Comparison of ENCODE assay signal across 32 cellular contexts in the genomic region with DNA sequence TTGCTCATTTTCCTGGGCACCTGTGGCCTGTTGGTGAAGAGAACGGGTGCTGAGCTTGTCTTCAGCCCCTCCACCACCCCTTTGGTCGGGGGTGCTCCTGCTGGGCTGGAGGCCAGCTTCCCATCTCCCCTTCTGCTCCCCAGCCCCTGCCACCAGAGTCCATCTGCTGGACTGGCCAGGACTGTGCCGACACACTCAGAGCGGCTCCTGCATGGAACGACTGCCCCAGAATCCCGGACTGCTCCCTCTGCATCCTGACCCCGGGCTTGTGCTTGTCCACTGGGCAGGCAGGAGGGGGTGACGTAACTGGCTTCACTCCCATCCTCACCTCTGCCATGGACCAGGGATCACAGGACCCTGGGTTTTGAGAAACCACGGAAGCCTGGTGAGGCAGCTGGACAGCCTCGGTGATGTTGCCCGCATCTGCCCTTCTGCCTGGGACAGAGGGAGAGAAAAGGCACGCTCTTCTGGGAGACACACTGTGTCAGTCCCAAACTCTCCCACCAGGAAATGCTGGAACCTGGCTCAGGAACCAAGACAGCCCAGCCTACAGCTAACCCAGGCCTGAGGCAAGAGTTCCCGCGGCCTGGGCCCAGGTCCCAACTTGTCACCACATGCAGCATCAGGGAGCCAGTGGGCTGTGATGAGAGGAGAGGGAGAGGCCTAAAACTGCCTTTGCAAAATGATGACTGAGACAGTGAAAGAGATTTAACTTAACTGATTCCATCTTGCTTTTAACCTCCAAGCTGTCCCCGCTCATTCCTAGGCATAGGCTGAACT. TPM values are rescaled to one million over a fixed set of nuclear protein-coding genes. Genes with fewer than 3 reads are reported as not detected.
A peak's percentile ranks its signal among the peaks of the same experiment; 100 is the strongest.
DNase-seq lines count a peak whose midpoint lies in the region; ATAC-seq, FAIRE-seq and TF ChIP-seq lines count a peak whose summit lies in the region.
"Had no signal": no experiment of that assay in that cellular context is flagged by ENCODE, and none has a peak within 500 bp of the region (broad histone marks: within the 10 kb centered on the region; RNA-seq: fewer than 3 reads in every experiment).

No MANE protein-coding gene starts in this region.

- no peak overlapping the region for H3K4me3 Mint-ChIP-seq in activated CD4-positive, alpha-beta T cell treated with anti-CD3 and anti-CD28 coated beads, Interleukin-2, amount 10 ng/mL, durations not matched to agents 7 days and 5 days
- H3K4me3 Mint-ChIP-seq in astrocyte (ENCODE audit: unreplicated experiment): no peak overlapping the region
- H3K4me3 Mint-ChIP-seq: activated CD4-positive, alpha-beta memory T cell treated with anti-CD3 and anti-CD28 coated beads, Interleukin-2, amount 10 ng/mL, durations not matched to agents 7 days and 5 days; activated naive CD4-positive, alpha-beta T cell treated with anti-CD3 and anti-CD28 coated beads for 36 hours; memory B cell; nephron; stimulated activated naive B cell treated with anti-CD40 and anti-IgM and Interleukin-4, amounts not matched to agents 10 μg/mL and 1 μg/mL and 100 μg/mL, for 72 hours; type B pancreatic cell had no signal

- no peak overlapping the region for H3K9ac ChIP-seq in astrocyte (ENCODE audit: low read length)

- H3K9me3 ChIP-seq in astrocyte (ENCODE audit: insufficient read depth, low read depth, low read length) (no peaks in the 10 kb centered on the region), osteoblast (ENCODE audit: low read depth, low read length) (no peaks in the 10 kb centered on the region)
- H3K9me3 ChIP-seq: pancreas had no signal

- no peak for FAIRE-seq in astrocyte (lab: Jason Lieb, UNC)
- FAIRE-seq: GM12892, pancreas had no signal

- no peaks in the 10 kb centered on the region for H3K36me3 Mint-ChIP-seq in activated CD4-positive, alpha-beta T cell treated with anti-CD3 and anti-CD28 coated beads, Interleukin-2, amount 10 ng/mL, durations not matched to agents 7 days and 5 days (ENCODE audit: low read depth)
- no peaks in the 10 kb centered on the region for H3K36me3 Mint-ChIP-seq in astrocyte (ENCODE audit: low read depth, unreplicated experiment)
- H3K36me3 Mint-ChIP-seq: memory B cell; stimulated activated naive B cell treated with anti-CD40 and anti-IgM and Interleukin-4, amounts not matched to agents 10 μg/mL and 1 μg/mL and 100 μg/mL, for 72 hours; type B pancreatic cell had no signal

- no peak for ATAC-seq in GM21526 (IDR thresholded peaks at IDR 0.05; ENCODE audit: low FRiP score, unreplicated experiment)
- no peak for ATAC-seq in stimulated activated naive CD8-positive, alpha-beta T cell treated with anti-CD3 and anti-CD28 coated beads, Interleukin-15, Interleukin-2, amounts not matched to agents 100 U/mL and 50 U/mL, for 24 hours
- ATAC-seq: left colon; pancreas; Right ventricle myocardium inferior; stimulated activated naive B cell treated with anti-CD40 and anti-IgM and Interleukin-4, amounts not matched to agents 10 μg/mL and 1 μg/mL and 100 μg/mL, for 72 hours had no signal

- peaks cover 23% of the 10 kb centered on the region for H3K4me1 Mint-ChIP-seq in activated CD4-positive, alpha-beta T cell treated with anti-CD3 and anti-CD28 coated beads, Interleukin-2, amount 10 ng/mL, durations not matched to agents 7 days and 5 days
- H3K4me1 Mint-ChIP-seq in astrocyte (ENCODE audit: low read depth, unreplicated experiment): peaks cover 2% of the 10 kb centered on the region

- DNase-seq in activated CD4-positive, alpha-beta T cell treated with anti-CD3 and anti-CD28 coated beads, Interleukin-2, amount 10 ng/mL, durations not matched to agents 7 days and 5 days: no peak
- no peak for DNase-seq in activated CD4-positive, alpha-beta T cell treated with anti-CD3 and anti-CD28 coated beads, Interleukin-2, amount 50 U/mL, for 4 hours
- DNase-seq in astrocyte (ENCODE audit: low read depth) (no peak), osteoblast (ENCODE audit: insufficient read length, low spot score, missing footprints) (peak; percentile 30)
- DNase-seq in stimulated activated naive CD8-positive, alpha-beta T cell treated with anti-CD3 and anti-CD28 coated beads, Interleukin-15, Interleukin-2, amounts not matched to agents 100 U/mL and 50 U/mL, for 24 hours: no peak
- DNase-seq: activated CD4-positive, alpha-beta memory T cell treated with anti-CD3 and anti-CD28 coated beads, Interleukin-2, amount 10 ng/mL, durations not matched to agents 7 days and 5 days; activated CD4-positive, CD25-positive, alpha-beta regulatory T cell treated with anti-CD3 and anti-CD28 coated beads, Interleukin-2, amount 50 U/mL, for 72 hours; activated CD8-positive, alpha-beta memory T cell treated with anti-CD3 and anti-CD28 coated beads, Interleukin-2, amount 50 U/mL, for 4 hours; activated naive CD4-positive, alpha-beta T cell treated with anti-CD3 and anti-CD28 coated beads for 36 hours; brain microvascular endothelial cell; COR-L47; DMS53; hypothalamus; Kasumi-1; left colon; NCI-H1417; NCI-H2081; NCI-H526; pancreas; stimulated activated naive B cell treated with anti-CD40 and anti-IgM and Interleukin-4, amounts not matched to agents 10 μg/mL and 1 μg/mL and 100 μg/mL, for 72 hours; T-helper 2 cell had no signal

- H3K4me2 ChIP-seq in astrocyte (ENCODE audit: low read length) (no peak overlapping the region), osteoblast (ENCODE audit: insufficient read depth, low read length) (no peak overlapping the region)

- TF ChIP-seq CTCF in astrocyte (IDR thresholded peaks at IDR 0.05; ENCODE audit: insufficient read depth, low read depth, low read length) (no peak), osteoblast (IDR thresholded peaks at IDR 0.05; ENCODE audit: extremely low read depth, low read depth, low read length) (no peak)

- CTCF ChIA-PET in activated CD4-positive, alpha-beta T cell treated with anti-CD3 and anti-CD28 coated beads, Interleukin-2, amount 10 ng/mL, durations not matched to agents 7 days and 5 days (lab: Charles Lee): interaction anchor here (0.6 to 1.7 kb wide), 6 partner anchors 12 to 172 kb away, joined by 3 to 9 read pairs (median 4); a partner anchor contains a TSS

- H3K27me3 Mint-ChIP-seq in activated CD4-positive, alpha-beta T cell treated with anti-CD3 and anti-CD28 coated beads, Interleukin-2, amount 10 ng/mL, durations not matched to agents 7 days and 5 days: peaks cover 3% of the 10 kb centered on the region
- H3K27me3 Mint-ChIP-seq in astrocyte (ENCODE audit: low read depth, unreplicated experiment): peaks cover 16% of the 10 kb centered on the region
- H3K27me3 Mint-ChIP-seq: memory B cell; stimulated activated naive B cell treated with anti-CD40 and anti-IgM and Interleukin-4, amounts not matched to agents 10 μg/mL and 1 μg/mL and 100 μg/mL, for 72 hours had no signal

- peak overlapping the region; percentile 31 for H3K27ac Mint-ChIP-seq in activated CD4-positive, alpha-beta T cell treated with anti-CD3 and anti-CD28 coated beads, Interleukin-2, amount 10 ng/mL, durations not matched to agents 7 days and 5 days
- peak overlapping the region; percentile 26 for H3K27ac Mint-ChIP-seq in astrocyte (ENCODE audit: unreplicated experiment)
- H3K27ac Mint-ChIP-seq: activated CD4-positive, alpha-beta memory T cell treated with anti-CD3 and anti-CD28 coated beads, Interleukin-2, amount 10 ng/mL, durations not matched to agents 7 days and 5 days; activated naive CD4-positive, alpha-beta T cell treated with anti-CD3 and anti-CD28 coated beads for 36 hours; memory B cell; nephron; type B pancreatic cell had no signal

- H3K79me2 ChIP-seq in astrocyte (ENCODE audit: insufficient read depth, low read length) (no peaks in the 10 kb centered on the region), osteoblast (ENCODE audit: insufficient read depth, low read length) (no peaks in the 10 kb centered on the region)

- no peaks in the 10 kb centered on the region for H3K36me3 ChIP-seq in astrocyte (ENCODE audit: insufficient read depth, low read length)
- H3K36me3 ChIP-seq in osteoblast (ENCODE audit: insufficient read depth, low read length): no peaks in the 10 kb centered on the region
- H3K36me3 ChIP-seq: brain microvascular endothelial cell, pancreas had no signal

- POLR2A ChIA-PET in activated CD4-positive, alpha-beta T cell treated with anti-CD3 and anti-CD28 coated beads, Interleukin-2, amount 10 ng/mL, durations not matched to agents 7 days and 5 days (lab: Charles Lee): no interaction called here

- no peak overlapping the region for H2AFZ ChIP-seq in astrocyte (ENCODE audit: low read depth, low read length)
- H2AFZ ChIP-seq in osteoblast (ENCODE audit: low read length): no peak overlapping the region

- H3K4me3 ChIP-seq in astrocyte (ENCODE audit: insufficient read depth, low read depth, low read length) (no peak overlapping the region), osteoblast (ENCODE audit: insufficient read depth, low read length) (no peak overlapping the region)
- H3K4me3 ChIP-seq: pancreas, skin epidermis had no signal

- H3K27me3 ChIP-seq in astrocyte (ENCODE audit: insufficient read depth, low read length): no peaks in the 10 kb centered on the region
- H3K27me3 ChIP-seq in osteoblast (ENCODE audit: insufficient read depth, low read length): peaks cover 3% of the 10 kb centered on the region
- H3K27me3 ChIP-seq: brain microvascular endothelial cell, pancreas had no signal

- H3K27ac ChIP-seq in astrocyte (ENCODE audit: low read depth, low read length): no peak overlapping the region
- no peak overlapping the region for H3K27ac ChIP-seq in osteoblast (ENCODE audit: low read depth, low read length)
- H3K27ac ChIP-seq: 22Rv1, brain microvascular endothelial cell, C4-2B, pancreas, skin epidermis had no signal

- H4K20me1 ChIP-seq in astrocyte (ENCODE audit: insufficient read depth, low read length) (no peaks in the 10 kb centered on the region), osteoblast (ENCODE audit: insufficient read depth, low read length) (no peaks in the 10 kb centered on the region)

- H3K9me3 Mint-ChIP-seq in activated CD4-positive, alpha-beta T cell treated with anti-CD3 and anti-CD28 coated beads, Interleukin-2, amount 10 ng/mL, durations not matched to agents 7 days and 5 days: no peaks in the 10 kb centered on the region
- H3K9me3 Mint-ChIP-seq in astrocyte (ENCODE audit: unreplicated experiment): no peaks in the 10 kb centered on the region
- H3K9me3 Mint-ChIP-seq: activated CD4-positive, alpha-beta memory T cell treated with anti-CD3 and anti-CD28 coated beads, Interleukin-2, amount 10 ng/mL, durations not matched to agents 7 days and 5 days; activated naive CD4-positive, alpha-beta T cell treated with anti-CD3 and anti-CD28 coated beads for 36 hours; memory B cell; nephron; type B pancreatic cell had no signal

- no peaks in the 10 kb centered on the region for H3K4me1 ChIP-seq in astrocyte (ENCODE audit: insufficient read depth, low read length)
- H3K4me1 ChIP-seq in osteoblast (ENCODE audit: insufficient read depth, low read length): no peaks in the 10 kb centered on the region

RNA-seq across cellular contexts. Expression of a gene that starts 16.1 kb away (rescaled TPM):
- total RNA-seq in activated CD4-positive, alpha-beta T cell treated with anti-CD3 and anti-CD28 coated beads, Interleukin-2, amount 10 ng/mL, durations not matched to agents 7 days and 5 days: 1 to 10 TPM in 1 of 2 experiments, under 1 TPM in 1; 0.89 to 1.5 TPM
- total RNA-seq in astrocyte (not detected in 2 replicates), osteoblast (under 0.01 TPM in 1 of 2 replicates, not detected in the other)
- total RNA-seq: G401, renal cortical epithelial cell had no signal

RNA-seq across cellular contexts. Expression of a gene that starts 19.2 kb away (rescaled TPM):
- total RNA-seq in activated CD4-positive, alpha-beta T cell treated with anti-CD3 and anti-CD28 coated beads, Interleukin-2, amount 10 ng/mL, durations not matched to agents 7 days and 5 days: not detected
- total RNA-seq in astrocyte: not detected in 2 replicates
- not detected in 2 replicates for total RNA-seq in osteoblast
- total RNA-seq: activated CD4-positive, alpha-beta memory T cell treated with anti-CD3 and anti-CD28 coated beads, Interleukin-2, amount 10 ng/mL, durations not matched to agents 7 days and 5 days; activated naive CD4-positive, alpha-beta T cell treated with anti-CD3 and anti-CD28 coated beads for 36 hours; G401; left colon; pancreas; renal cortical epithelial cell; Right ventricle myocardium inferior had no signal

RNA-seq across cellular contexts. Expression of a gene that starts 19.3 kb away (rescaled TPM):
- total RNA-seq in activated CD4-positive, alpha-beta T cell treated with anti-CD3 and anti-CD28 coated beads, Interleukin-2, amount 10 ng/mL, durations not matched to agents 7 days and 5 days: 100 to 1,000 TPM; 152 TPM
- total RNA-seq in astrocyte (65.3 and 70.2 TPM in 2 replicates), osteoblast (39.8 and 46.6 TPM in 2 replicates)

RNA-seq across cellular contexts. Expression of a gene that starts 28.3 kb away (rescaled TPM):
- total RNA-seq in activated CD4-positive, alpha-beta T cell treated with anti-CD3 and anti-CD28 coated beads, Interleukin-2, amount 10 ng/mL, durations not matched to agents 7 days and 5 days: 10 to 100 TPM; 55.4 to 63.1 TPM
- 12.1 and 12.4 TPM in 2 replicates for total RNA-seq in astrocyte
- total RNA-seq in osteoblast: 5.3 and 5.8 TPM in 2 replicates

RNA-seq across cellular contexts. Expression of a gene that starts 33.9 kb away (rescaled TPM):
- total RNA-seq in activated CD4-positive, alpha-beta T cell treated with anti-CD3 and anti-CD28 coated beads, Interleukin-2, amount 10 ng/mL, durations not matched to agents 7 days and 5 days: 10 to 100 TPM; 88.4 to 94.9 TPM
- total RNA-seq in astrocyte (129 and 134 TPM in 2 replicates), osteoblast (94.8 and 99.3 TPM in 2 replicates)
